ENCODE assay signal across 1 cellular context in genomic region chr17:78127240-78127887, GRCh38.
TF ChIP-seq lines count a peak whose summit lies in the region.

No MANE protein-coding gene starts in this region.

TF ChIP-seq in HepG2, 621 proteins besides CTCF, POLR2A, EP300 and RAD21 (continued from another document and continues in another):
- no peak for TF ChIP-seq HNF1A (IDR thresholded peaks at IDR 0.05; ENCODE audit: low read depth)
- no peak; the same call in 1 of the 2 replicates for TF ChIP-seq HNF1A (CRISPR knock-in tag; IDR thresholded peaks at IDR 0.05; ENCODE audit: borderline replicate concordance)
- TF ChIP-seq SAFB2 (CRISPR knock-in tag; IDR thresholded peaks at IDR 0.05; ENCODE audit: borderline replicate concordance, low read depth) = peak; percentile 85; the same call in 1 of the 2 replicates
- TF ChIP-seq ZC3H4 (CRISPR knock-in tag; IDR thresholded peaks at IDR 0.05; ENCODE audit: borderline replicate concordance) = no peak
- peak; percentile 39; the same call in 1 of the 2 replicates for TF ChIP-seq ZNF318 (CRISPR knock-in tag; IDR thresholded peaks at IDR 0.05)
- no peak for TF ChIP-seq ZNF577 (CRISPR knock-in tag; IDR thresholded peaks at IDR 0.05; ENCODE audit: borderline replicate concordance, low read depth)
- TF ChIP-seq ZSCAN20 (CRISPR knock-in tag; IDR thresholded peaks at IDR 0.05; ENCODE audit: borderline replicate concordance) = no peak
- TF ChIP-seq FOXP1 (IDR thresholded peaks at IDR 0.05) = no peak
- TF ChIP-seq FOXP1 (CRISPR knock-in tag; IDR thresholded peaks at IDR 0.05) = peak; percentile 25; the same call in 1 of the 2 replicates
- TF ChIP-seq SNRNP70 (IDR thresholded peaks at IDR 0.05; ENCODE audit: low read depth, low read length) = no peak
- peak; percentile 77 for TF ChIP-seq ELF1 (CRISPR knock-in tag; IDR thresholded peaks at IDR 0.05)
- TF ChIP-seq ZNF572 (CRISPR knock-in tag; IDR thresholded peaks at IDR 0.05) = peak; percentile 46; the same call in 1 of the 2 replicates
- no peak for TF ChIP-seq ZNF841 (CRISPR knock-in tag; IDR thresholded peaks at IDR 0.05; ENCODE audit: borderline replicate concordance)
- TF ChIP-seq ZNF337 (CRISPR knock-in tag; IDR thresholded peaks at IDR 0.05; ENCODE audit: borderline replicate concordance, low read depth) = 0 out of 2 replicates have a peak, but pooled peaks have one; percentile 28
- TF ChIP-seq ZBTB44 (CRISPR knock-in tag; IDR thresholded peaks at IDR 0.05) = 0 out of 2 replicates have a peak, but pooled peaks have one; percentile 56
- no peak for TF ChIP-seq ARID3A (IDR thresholded peaks at IDR 0.05; ENCODE audit: low read depth, low read length)
- peak; percentile 27; the same call in 1 of the 2 replicates for TF ChIP-seq CEBPG (CRISPR knock-in tag; IDR thresholded peaks at IDR 0.05)
- TF ChIP-seq ZBTB38 (CRISPR knock-in tag; IDR thresholded peaks at IDR 0.05) = peak; percentile 33; the same call in 1 of the 2 replicates
- TF ChIP-seq ZBTB42 (CRISPR knock-in tag; IDR thresholded peaks at IDR 0.05) = no peak
- TF ChIP-seq ARNT2 (CRISPR knock-in tag; IDR thresholded peaks at IDR 0.05; ENCODE audit: low read depth) = no peak; the same call in 1 of the 2 replicates
- TF ChIP-seq GLI4 (CRISPR knock-in tag; IDR thresholded peaks at IDR 0.05; ENCODE audit: borderline replicate concordance) = 0 out of 2 replicates have a peak, but pooled peaks have one; percentile 86
- no peak for TF ChIP-seq ASH2L (IDR thresholded peaks at IDR 0.05; ENCODE audit: insufficient read length, low read depth, low read length)
- TF ChIP-seq HNF1B (CRISPR knock-in tag; IDR thresholded peaks at IDR 0.05) = peak; percentile 73
- no peak for TF ChIP-seq ZKSCAN5 (CRISPR knock-in tag; IDR thresholded peaks at IDR 0.05)
- no peak for TF ChIP-seq MTF2 (CRISPR knock-in tag; IDR thresholded peaks at IDR 0.05; ENCODE audit: borderline replicate concordance)
- TF ChIP-seq PRDM10 (CRISPR knock-in tag; IDR thresholded peaks at IDR 0.05; ENCODE audit: low read depth) = 0 out of 2 replicates have a peak, but pooled peaks have one; percentile 14
- no peak for TF ChIP-seq ZNF17 (CRISPR knock-in tag; IDR thresholded peaks at IDR 0.05)
- TF ChIP-seq TFAP4 (IDR thresholded peaks at IDR 0.05; ENCODE audit: borderline replicate concordance, low read depth) = peak; percentile 64; the same call in 1 of the 2 replicates
- no peak; the same call in 1 of the 2 replicates for TF ChIP-seq KAT7 (CRISPR knock-in tag; IDR thresholded peaks at IDR 0.05; ENCODE audit: borderline replicate concordance)
